In the genomic region with DNA sequence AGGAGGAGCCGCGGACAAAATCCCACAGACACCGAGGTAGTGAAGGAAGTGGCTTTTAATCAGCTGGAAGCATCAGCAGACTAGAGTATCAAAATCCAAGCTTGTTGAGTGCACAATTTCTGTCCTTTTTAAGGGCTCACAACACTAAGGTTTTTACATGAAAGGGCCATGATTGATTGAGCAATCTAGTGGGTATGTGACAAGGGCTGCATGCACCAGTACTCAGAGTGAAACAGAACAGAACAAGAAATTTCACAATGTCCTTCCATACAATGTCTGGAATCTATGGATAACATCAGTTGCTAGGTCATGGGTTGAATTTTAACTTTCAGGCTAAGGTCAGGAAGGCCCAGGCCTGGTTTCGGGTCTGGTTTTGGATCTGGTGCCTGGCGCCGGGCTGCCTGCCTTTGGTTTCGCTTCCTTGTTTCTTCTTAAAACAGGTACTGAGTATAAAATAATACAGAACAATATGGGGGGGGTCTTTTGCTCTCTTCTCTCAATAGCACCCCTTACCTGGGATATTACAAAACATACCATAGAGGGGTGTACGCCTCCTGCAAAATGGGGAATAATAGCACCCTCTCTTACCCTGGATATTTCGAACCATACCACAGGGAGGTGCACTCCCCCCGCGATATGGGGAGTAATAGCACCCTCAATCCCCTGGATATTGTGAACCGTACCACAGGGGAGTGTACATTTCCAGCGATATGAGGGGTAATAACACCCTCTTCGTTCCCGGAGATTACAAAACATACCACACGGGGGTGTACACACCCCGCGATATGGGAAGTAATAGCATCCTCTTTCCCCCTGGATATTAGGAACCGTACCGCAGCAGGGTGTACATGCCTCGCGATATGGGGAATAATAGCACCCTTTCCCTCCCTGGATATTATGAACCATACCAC, we compare ENCODE assay signal across 1 cellular context.
TF ChIP-seq lines count a peak whose summit lies in the region.

No MANE protein-coding gene starts in this region.

TF ChIP-seq in GM12878, 131 proteins besides CTCF, POLR2A, EP300 and RAD21:
- TF ChIP-seq SMC3 (IDR thresholded peaks at IDR 0.05; ENCODE audit: borderline replicate concordance, low read length) (peak; percentile 43; the same call in 1 of the 2 replicates), CEBPB (IDR thresholded peaks at IDR 0.05; ENCODE audit: borderline replicate concordance in 1 of 2, low read depth in 2 of 2, low read length in 2 of 2) (peak in 1 of 2 experiments; percentile 35; a peak in 1 of 4 replicates), EED (IDR thresholded peaks at IDR 0.05; ENCODE audit: low read depth) (peak; percentile 45; the same call in 1 of the 2 replicates), SPI1 (IDR thresholded peaks at IDR 0.05; ENCODE audit: borderline replicate concordance, insufficient read depth, low read depth, low read length) (peak; percentile 62), ZBED1 (IDR thresholded peaks at IDR 0.05; ENCODE audit: borderline replicate concordance) (peak; percentile 26; the same call in 1 of the 2 replicates), IKZF2 (IDR thresholded peaks at IDR 0.05) (peak in 1 of 2 experiments; percentile 24; a peak in 2 of 4 replicates), NR2F1 (conservative IDR thresholded peaks at IDR 0.05) (0 out of 2 replicates have a peak, but pooled peaks have one; percentile 12)
- TF ChIP-seq, protein P1, sequence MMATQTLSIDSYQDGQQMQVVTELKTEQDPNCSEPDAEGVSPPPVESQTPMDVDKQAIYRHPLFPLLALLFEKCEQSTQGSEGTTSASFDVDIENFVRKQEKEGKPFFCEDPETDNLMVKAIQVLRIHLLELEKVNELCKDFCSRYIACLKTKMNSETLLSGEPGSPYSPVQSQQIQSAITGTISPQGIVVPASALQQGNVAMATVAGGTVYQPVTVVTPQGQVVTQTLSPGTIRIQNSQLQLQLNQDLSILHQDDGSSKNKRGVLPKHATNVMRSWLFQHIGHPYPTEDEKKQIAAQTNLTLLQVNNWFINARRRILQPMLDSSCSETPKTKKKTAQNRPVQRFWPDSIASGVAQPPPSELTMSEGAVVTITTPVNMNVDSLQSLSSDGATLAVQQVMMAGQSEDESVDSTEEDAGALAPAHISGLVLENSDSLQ (IDR thresholded peaks at IDR 0.05): 0 out of 2 replicates have a peak, but pooled peaks have one; percentile 39
